Comparison of ENCODE assay signal across 15 cellular contexts in genomic region chr13:30415430-30416030, GRCh38. TPM values are rescaled to one million over a fixed set of nuclear protein-coding genes. Genes with fewer than 3 reads are reported as not detected.
DNase-seq lines count a peak whose midpoint lies in the region; ATAC-seq and TF ChIP-seq lines count a peak whose summit lies in the region.
"Had no signal": no experiment of that assay in that cellular context is flagged by ENCODE, and none has a peak within 500 bp of the region (broad histone marks: within the 10 kb centered on the region; RNA-seq: fewer than 3 reads in every experiment).

No MANE protein-coding gene starts in this region.

- H3K27ac Mint-ChIP-seq in T-helper 17 cell = peak overlapping the region; percentile 83
- H3K27ac Mint-ChIP-seq: activated naive CD4-positive, alpha-beta T cell treated with anti-CD3 and anti-CD28 coated beads, Interleukin-2, amount 10 ng/mL, durations not matched to agents 7 days and 5 days had no signal

- intact Hi-C loops in left ventricle myocardium superior (cut with micrococcal nuclease) = no loop called here

- H3K4me3 Mint-ChIP-seq in T-helper 17 cell = peak overlapping the region; percentile 53
- H3K4me3 Mint-ChIP-seq: activated naive CD4-positive, alpha-beta T cell treated with anti-CD3 and anti-CD28 coated beads, Interleukin-2, amount 10 ng/mL, durations not matched to agents 7 days and 5 days had no signal

- H3K4me1 Mint-ChIP-seq in T-helper 17 cell = peaks cover 29% of the 10 kb centered on the region

- no peaks in the 10 kb centered on the region for H3K36me3 Mint-ChIP-seq in T-helper 17 cell (ENCODE audit: low read depth)
- H3K36me3 Mint-ChIP-seq: activated naive CD4-positive, alpha-beta T cell treated with anti-CD3 and anti-CD28 coated beads, Interleukin-2, amount 10 ng/mL, durations not matched to agents 7 days and 5 days had no signal

- no peaks in the 10 kb centered on the region for H3K27me3 Mint-ChIP-seq in T-helper 17 cell

- TF ChIP-seq CTCF in GM12865 (IDR thresholded peaks at IDR 0.05; ENCODE audit: insufficient read depth, low read depth, low read length, missing control alignments) = no peak

- H3K4me3 ChIP-seq in GM12865 (ENCODE audit: low read depth, low read length) = peak overlapping the region; percentile 15
- H3K4me3 ChIP-seq: right atrium auricular region had no signal

- DNase-seq in GM12865 (ENCODE audit: low read depth) (peak; percentile 71), T-helper 17 cell (no peak), left ventricle myocardium superior (no peak), AG08395 (ENCODE audit: low spot score) (no peak)
- no peak for DNase-seq in stimulated activated naive CD4-positive, alpha-beta T cell treated with Interleukin-2 at 50 U/mL for 16 hours (lab: John Stamatoyannopoulos, UW)
- DNase-seq: activated naive CD4-positive, alpha-beta T cell treated with anti-CD3 and anti-CD28 coated beads, Interleukin-2, amount 10 ng/mL, durations not matched to agents 7 days and 5 days; COR-L47; GOT3; NCI-H1694 had no signal

- H3K9me3 ChIP-seq in T-helper 17 cell (ENCODE audit: control insufficient read depth, low read length, poor library complexity, severe bottlenecking) = no peaks in the 10 kb centered on the region
- H3K9me3 ChIP-seq: right atrium auricular region had no signal

- ATAC-seq in GM19468 (IDR thresholded peaks at IDR 0.05; ENCODE audit: extremely low read depth, unreplicated experiment) (peak; percentile 48), HG03108 (IDR thresholded peaks at IDR 0.05; ENCODE audit: unreplicated experiment) (peak; percentile 59), T-helper 17 cell (peak; percentile 76), left ventricle myocardium superior (no peak), GM21526 (IDR thresholded peaks at IDR 0.05; ENCODE audit: low FRiP score, unreplicated experiment) (no peak)
- ATAC-seq: left lobe of liver had no signal

RNA-seq across cellular contexts. Expression of gene UBE2L5, which starts 6.8 kb away (rescaled TPM):
- total RNA-seq in T-helper 17 cell = not detected
- total RNA-seq in left ventricle myocardium superior = not detected
- total RNA-seq: left lobe of liver; T-helper 2 cell treated with Interferon-gamma antibody and Interleukin-4, amounts not matched to agents 100 ng/mL and 5 ng/mL, for 36 hours had no signal

RNA-seq across cellular contexts. Expression of gene HMGB1, which starts 50.2 kb away (rescaled TPM):
- total RNA-seq in T-helper 17 cell = 100 to 1,000 TPM; 285 to 308 TPM
- 180 TPM for total RNA-seq in left ventricle myocardium superior

Comparison
In these comparisons a context has a peak if more than half of its experiments do, and no peak if none do; other contexts are left out.
1. ATAC-seq: peak in GM19468 (single experiment), HG03108 (single experiment) and T-helper 17 cell (single experiment); none in left ventricle myocardium superior (single experiment) and GM21526 (single experiment).